Comparison of ENCODE assay signal across 9 cellular contexts in genomic region chrX:155048997-155049619, GRCh38.
A peak's percentile ranks its signal among the peaks of the same experiment; 100 is the strongest.
DNase-seq lines count a peak whose midpoint lies in the region; ATAC-seq and TF ChIP-seq lines count a peak whose summit lies in the region.
"Had no signal": no experiment of that assay in that cellular context is flagged by ENCODE, and none has a peak within 500 bp of the region (broad histone marks: within the 10 kb centered on the region; RNA-seq: fewer than 3 reads in every experiment).

No MANE protein-coding gene starts in this region.

- H3K27ac ChIP-seq in parathyroid adenoma = no peak overlapping the region
- H3K27ac ChIP-seq: epithelial cell of prostate had no signal

- H3K9me3 ChIP-seq in parathyroid adenoma (ENCODE audit: control insufficient read depth, low read length) = no peaks in the 10 kb centered on the region

- peaks cover 3% of the 10 kb centered on the region for H3K4me1 ChIP-seq in parathyroid adenoma

- H2AFZ ChIP-seq in parathyroid adenoma = no peak overlapping the region

- no peaks in the 10 kb centered on the region for H3K36me3 ChIP-seq in parathyroid adenoma (ENCODE audit: control insufficient read depth, insufficient read depth, low read length)

- H3K4me2 ChIP-seq in parathyroid adenoma (ENCODE audit: low read length) = no peak overlapping the region

- H3K4me3 ChIP-seq in foreskin fibroblast (ENCODE audit: low read depth in 1 of 2, low read length in 2 of 2) = no peak overlapping the region
- no peak overlapping the region for H3K4me3 ChIP-seq in parathyroid adenoma (ENCODE audit: low read depth, low read length)

- no peaks in the 10 kb centered on the region for H3K27me3 ChIP-seq in parathyroid adenoma (ENCODE audit: control insufficient read depth, insufficient read depth, low read length)

- TF ChIP-seq CTCF in foreskin fibroblast (IDR thresholded peaks at IDR 0.05; ENCODE audit: low read depth, low read length) = peak; percentile 48
- TF ChIP-seq CTCF in parathyroid adenoma (IDR thresholded peaks at IDR 0.05) = peak; percentile 56

- H3K9ac ChIP-seq in parathyroid adenoma = no peak overlapping the region

- peak; percentile 43 for DNase-seq in activated gamma-delta T cell treated with Interleukin-2 at 50 U/mL for 16 hours
- DNase-seq in activated gamma-delta T cell (lab: John Stamatoyannopoulos, UW) = no peak
- peak; percentile 64 for DNase-seq in NCI-H2227 (lab: John Stamatoyannopoulos, UW; ENCODE audit: unreplicated experiment)
- DNase-seq in activated T-cell treated with anti-CD3 and anti-CD28 coated beads for 24 hours (ENCODE audit: low read depth) = peak; percentile 10
- peak in 1 of 2 donors; percentile 70 for DNase-seq in foreskin fibroblast

- no peaks in the 10 kb centered on the region for H3K79me2 ChIP-seq in parathyroid adenoma

- no peak for ATAC-seq in GM18519 (IDR thresholded peaks at IDR 0.05; ENCODE audit: low FRiP score, unreplicated experiment)
- no peak for ATAC-seq in GM18511 (IDR thresholded peaks at IDR 0.05; ENCODE audit: unreplicated experiment)
